8 cellular contexts compared by ENCODE assay signal in the genomic region with DNA sequence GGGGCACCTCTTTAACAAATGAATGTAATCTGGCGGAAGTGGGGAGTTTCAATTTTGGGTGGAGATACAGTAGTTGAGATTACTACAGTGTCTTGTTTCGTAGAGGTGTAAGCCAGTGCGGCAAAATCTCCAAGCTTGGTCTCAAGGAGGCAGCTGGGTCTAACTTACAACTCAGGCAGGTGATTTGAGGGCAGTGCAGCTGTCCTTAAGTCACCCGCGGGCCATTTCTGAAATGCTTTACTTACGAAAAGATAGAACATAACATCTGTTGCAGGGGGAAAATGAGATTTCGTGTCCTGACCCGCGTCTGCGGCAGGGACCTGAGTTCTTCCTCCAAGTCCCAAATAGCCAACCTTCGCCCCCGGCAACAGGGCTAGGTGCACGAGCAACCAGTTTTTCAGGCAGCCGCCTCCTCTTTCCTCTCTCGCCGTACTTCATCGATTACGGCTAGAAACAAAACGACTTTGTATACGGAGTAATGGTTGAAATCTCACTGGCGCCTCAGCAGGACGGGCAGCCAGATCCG. TPM values are rescaled to one million over a fixed set of nuclear protein-coding genes. Genes with fewer than 3 reads are reported as not detected.
DNase-seq lines count a peak whose midpoint lies in the region; ATAC-seq and TF ChIP-seq lines count a peak whose summit lies in the region.

No MANE protein-coding gene starts in this region.

- ATAC-seq in Right ventricle myocardium inferior (peak; percentile 1), gastrocnemius medialis (peak; percentile 43 to 59)

- H3K9me3 Mint-ChIP-seq in H9: no peaks in the 10 kb centered on the region; a peak in 1 of 5 replicates
- H3K9me3 Mint-ChIP-seq in activated naive CD8-positive, alpha-beta T cell treated with anti-CD3 and anti-CD28 coated beads for 36 hours: no peaks in the 10 kb centered on the region

- H3K14ac ChIP-seq in H9 (ENCODE audit: insufficient read depth, low read length): peak overlapping the region; percentile 81; the same call in 1 of the 2 replicates

- intact Hi-C loops in Right ventricle myocardium inferior (cut with DNase I) (no loop called here), cardiac septum (cut with DNase I) (no loop called here), gastrocnemius medialis (cut with DNase I; ENCODE audit: low total_unique reads) (loop anchor here (1.0 to 5.0 kb wide), 2 partner anchors 139 to 399 kb away; a partner anchor contains a TSS)

- H4K8ac ChIP-seq in H9 (replicated peaks; ENCODE audit: insufficient read length, low read depth, low read length): no peak overlapping the region

- H3K56ac ChIP-seq in H9 (ENCODE audit: insufficient read length, low read depth, low read length): no peak overlapping the region

- H3K36me3 Mint-ChIP-seq in H9 (ENCODE audit: insufficient read depth in 1 of 3, low read depth in 3 of 3): peaks cover 2 to 4% (median 2%) of the 10 kb centered on the region in 3 experiments; a peak in 3 of 7 replicates
- peaks cover 10% of the 10 kb centered on the region for H3K36me3 Mint-ChIP-seq in activated naive CD8-positive, alpha-beta T cell treated with anti-CD3 and anti-CD28 coated beads for 36 hours

- TF ChIP-seq CTCF in H9 (conservative IDR thresholded peaks at IDR 0.05) (no peak), hepatocyte (IDR thresholded peaks at IDR 0.05; ENCODE audit: poor library complexity) (no peak), gastrocnemius medialis (IDR thresholded peaks at IDR 0.05 in 4 of 5, conservative IDR thresholded peaks at IDR 0.05 in 1 of 5) (no peak)

- H3K27ac ChIP-seq in H9 (ENCODE audit: insufficient read length, low read depth, low read length) (peak overlapping the region; percentile 6), hepatocyte (peak overlapping the region; percentile 82), gastrocnemius medialis (peak overlapping the region; percentile 94 to 97 (median 95))

- no peak overlapping the region for H3T11ph ChIP-seq in H9 (ENCODE audit: low read length)

- peak overlapping the region; percentile 89 to 93 for H3K4me3 Mint-ChIP-seq in H9
- H3K4me3 Mint-ChIP-seq in activated naive CD8-positive, alpha-beta T cell treated with anti-CD3 and anti-CD28 coated beads for 36 hours: peak overlapping the region; percentile 94

- H2BK20ac ChIP-seq in H9 (ENCODE audit: low read depth, low read length, poor library complexity, severe bottlenecking): no peak overlapping the region

- H3K9me2 ChIP-seq in hepatocyte (replicated peaks; ENCODE audit: insufficient read depth): no peaks in the 10 kb centered on the region

- no peaks in the 10 kb centered on the region for H3K79me1 ChIP-seq in H9 (ENCODE audit: insufficient read depth, low read depth, low read length, poor library complexity, severe bottlenecking)

- peak overlapping the region; percentile 49 to 95 (median 89); a peak in 5 of 7 replicates for H3K27ac Mint-ChIP-seq in H9
- H3K27ac Mint-ChIP-seq in activated naive CD8-positive, alpha-beta T cell treated with anti-CD3 and anti-CD28 coated beads for 36 hours: peak overlapping the region; percentile 96

- no peak overlapping the region for H4K5ac ChIP-seq in H9 (ENCODE audit: insufficient read length, low read depth, low read length)

- no peak overlapping the region for H2BK15ac ChIP-seq in H9 (ENCODE audit: low read depth, low read length)

- peak overlapping the region; percentile 37 for H2AFZ ChIP-seq in H9 (ENCODE audit: low read length)
- H2AFZ ChIP-seq in hepatocyte: peak overlapping the region; percentile 82

- H2AK5ac ChIP-seq in H9 (ENCODE audit: insufficient read length, low read length): no peak overlapping the region

- H3K18ac ChIP-seq in H9 (ENCODE audit: insufficient read length, low read depth, low read length): peak overlapping the region; percentile 60

- H3K4me3 ChIP-seq in hepatocyte (peak overlapping the region; percentile 47), gastrocnemius medialis (peak overlapping the region; percentile 78 to 91 (median 86))

- no peaks in the 10 kb centered on the region for H3K36me3 ChIP-seq in hepatocyte (replicated peaks; ENCODE audit: insufficient read depth, low read depth)
- H3K36me3 ChIP-seq in gastrocnemius medialis: no peaks in the 10 kb centered on the region

- TF ChIP-seq POLR2A in gastrocnemius medialis (IDR thresholded peaks at IDR 0.05): no peak

- WGBS in H9 (ENCODE audit: extremely low coverage, insufficient read length, low lambda C conversion rate): no CpG with 5 or more reads among the region's 23 CpGs
- WGBS in hepatocyte (ENCODE audit: low lambda C conversion rate, missing lambda C conversion rate): 1% methylated on average over 23 of the region's 23 CpGs

- no peaks in the 10 kb centered on the region for H3K27me3 Mint-ChIP-seq in H9 (ENCODE audit: low read depth)
- no peaks in the 10 kb centered on the region for H3K27me3 Mint-ChIP-seq in activated naive CD8-positive, alpha-beta T cell treated with anti-CD3 and anti-CD28 coated beads for 36 hours

- no peak overlapping the region for H2BK12ac ChIP-seq in H9 (ENCODE audit: insufficient read length, low read depth, low read length)

- no peaks in the 10 kb centered on the region for H4K20me1 ChIP-seq in H9 (ENCODE audit: control insufficient read depth, insufficient read depth, insufficient read length)
- H4K20me1 ChIP-seq in hepatocyte (ENCODE audit: insufficient read depth, poor library complexity, severe bottlenecking): no peaks in the 10 kb centered on the region

- no peak overlapping the region for H2BK120ac ChIP-seq in H9 (ENCODE audit: low read depth, low read length, poor library complexity, severe bottlenecking)

- H3K23ac ChIP-seq in H9 (ENCODE audit: insufficient read length, low read depth, low read length): no peak overlapping the region

- DNase-seq in Right ventricle myocardium inferior (ENCODE audit: missing footprints) (no peak), cardiac septum (ENCODE audit: low spot score) (no peak), H9 (peak; percentile 22), M059J (ENCODE audit: low read depth) (peak; percentile 61), hepatocyte (ENCODE audit: low spot score) (peak; percentile 62), gastrocnemius medialis (peak; percentile 4 to 43), NCI-H1048 (lab: John Stamatoyannopoulos, UW) (no peak)
- DNase-seq in activated naive CD8-positive, alpha-beta T cell treated with anti-CD3 and anti-CD28 coated beads for 36 hours: peak; percentile 23

- H3K4me2 ChIP-seq in H9 (ENCODE audit: insufficient read depth, insufficient read length, low read length) (peak overlapping the region; percentile 78), hepatocyte (peak overlapping the region; percentile 78)

- H3K9ac ChIP-seq in H9 (ENCODE audit: extremely low read depth, insufficient read length, low read length): peak overlapping the region; percentile 79

- H3K79me2 ChIP-seq in H9 (ENCODE audit: insufficient read depth, low read length) (peaks cover 10% of the 10 kb centered on the region; the same call in 1 of the 2 replicates), hepatocyte (peaks cover 32% of the 10 kb centered on the region)

- no peak overlapping the region for H3K4ac ChIP-seq in H9 (ENCODE audit: low read depth, low read length)

- H3K9me3 ChIP-seq in H9 (ENCODE audit: control insufficient read depth, low read depth, low read length) (no peaks in the 10 kb centered on the region), hepatocyte (ENCODE audit: low read depth) (no peaks in the 10 kb centered on the region), gastrocnemius medialis (no peaks in the 10 kb centered on the region)

- in situ Hi-C loops in gastrocnemius medialis (cut with MboI; ENCODE audit: low sequenced_read_pairs in 4 of 4): no loop called here

- no peak overlapping the region for H4K91ac ChIP-seq in H9 (ENCODE audit: insufficient read length, low read depth, low read length)

- H3K23me2 ChIP-seq in H9 (ENCODE audit: insufficient read length, low read depth, low read length, poor library complexity, severe bottlenecking): peaks cover 8% of the 10 kb centered on the region

- H2BK5ac ChIP-seq in H9 (ENCODE audit: insufficient read length, low read length): no peak overlapping the region

- H3K4me1 ChIP-seq in H9 (ENCODE audit: insufficient read depth, low read length) (peaks cover 4% of the 10 kb centered on the region; the same call in 1 of the 2 replicates), hepatocyte (ENCODE audit: insufficient read depth) (peaks cover 15% of the 10 kb centered on the region), gastrocnemius medialis (peaks cover 16 to 18% of the 10 kb centered on the region in 2 donors)

- peaks cover 22 to 24% of the 10 kb centered on the region in 2 experiments for H3K4me1 Mint-ChIP-seq in H9
- peaks cover 23% of the 10 kb centered on the region for H3K4me1 Mint-ChIP-seq in activated naive CD8-positive, alpha-beta T cell treated with anti-CD3 and anti-CD28 coated beads for 36 hours

- no peaks in the 10 kb centered on the region for H3K27me3 ChIP-seq in H9 (ENCODE audit: insufficient read depth, low read length)
- no peaks in the 10 kb centered on the region for H3K27me3 ChIP-seq in hepatocyte
- H3K27me3 ChIP-seq in gastrocnemius medialis: no peaks in the 10 kb centered on the region

RNA-seq across cellular contexts. Expression of a gene that starts 0.5 kb away (rescaled TPM):
- total RNA-seq in Right ventricle myocardium inferior (12.6 TPM), cardiac septum (12.6 TPM), H9 (2021) (10.6 and 11.5 TPM in 2 replicates), hepatocyte (16.0 and 18.2 TPM in 2 replicates), gastrocnemius medialis (10 to 100 TPM in 3 of 4 donors, 1 to 10 TPM in 1; 9.9 to 12.8 (median 12.3) TPM)
- total RNA-seq in M059J (2014; rRNA removed; shearing (Covaris generic)): 16.4 and 26.8 TPM in 2 replicates
- total RNA-seq in activated naive CD8-positive, alpha-beta T cell treated with anti-CD3 and anti-CD28 coated beads for 36 hours: 10 to 100 TPM; 15.2 to 15.9 TPM
- polyA plus RNA-seq in hepatocyte: 9.3 and 12.3 TPM in 2 replicates

RNA-seq across cellular contexts. Expression of a gene that starts 18.4 kb away (rescaled TPM):
- total RNA-seq in Right ventricle myocardium inferior (0.14 TPM), cardiac septum (not detected), H9 (2021) (not detected in 2 replicates), hepatocyte (1.7 and 2.2 TPM in 2 replicates), gastrocnemius medialis (not detected)
- total RNA-seq in M059J (2014; rRNA removed; shearing (Covaris generic)): not detected in 2 replicates
- total RNA-seq in activated naive CD8-positive, alpha-beta T cell treated with anti-CD3 and anti-CD28 coated beads for 36 hours: not detected
- 4.6 and 4.9 TPM in 2 replicates for polyA plus RNA-seq in hepatocyte

RNA-seq across cellular contexts. Expression of a gene that starts 49.0 kb away (rescaled TPM):
- total RNA-seq in Right ventricle myocardium inferior (2.4 TPM), cardiac septum (1.8 TPM), H9 (2021) (0.46 and 0.57 TPM in 2 replicates), hepatocyte (20.8 and 24.8 TPM in 2 replicates), gastrocnemius medialis (1 to 10 TPM in 1 of 4 donors, under 1 TPM in 3; 0.07 to 1.1 (median 0.31) TPM)
- 6.2 and 7.1 TPM in 2 replicates for total RNA-seq in M059J (2014; rRNA removed; shearing (Covaris generic))
- not detected for total RNA-seq in activated naive CD8-positive, alpha-beta T cell treated with anti-CD3 and anti-CD28 coated beads for 36 hours
- polyA plus RNA-seq in hepatocyte: 13.6 and 13.9 TPM in 2 replicates

Comparison
In these comparisons a context has a peak if more than half of its experiments do, and no peak if none do; other contexts are left out.
1. DNase-seq: peak in H9 (single experiment), M059J (single experiment), activated naive CD8-positive, alpha-beta T cell treated with anti-CD3 and anti-CD28 coated beads for 36 hours (single experiment), hepatocyte (single experiment) and gastrocnemius medialis (2 of 2); none in Right ventricle myocardium inferior (single experiment), cardiac septum (single experiment) and NCI-H1048 (single experiment).
2. H3K27ac ChIP-seq: peak in every context shown above with its lines; median percentile 95 in gastrocnemius medialis; 82 in hepatocyte; 6 in H9.